ENCODE assay signal across 27 cellular contexts in the genomic region with DNA sequence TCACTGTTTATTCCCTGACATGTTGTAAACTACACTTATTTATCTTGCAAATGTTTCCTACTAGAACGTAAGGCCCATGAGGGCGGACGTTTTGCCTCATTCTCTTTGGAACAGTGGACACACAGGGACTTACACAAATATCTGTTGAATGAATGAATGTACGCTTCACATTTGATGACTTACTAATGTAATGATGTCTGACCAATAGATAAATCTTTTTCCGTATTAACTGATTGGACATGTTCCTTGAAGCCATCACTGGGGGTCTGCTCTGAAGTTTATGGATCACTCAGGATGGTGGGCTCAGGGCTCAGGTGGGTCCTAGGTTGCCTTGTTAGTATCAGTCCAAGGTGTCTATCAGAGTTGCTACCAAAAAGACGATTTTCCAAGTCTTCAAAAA.
"Had no signal": no experiment of that assay in that cellular context is flagged by ENCODE, and none has a peak within 500 bp of the region (broad histone marks: within the 10 kb centered on the region; RNA-seq: fewer than 3 reads in every experiment).

No MANE protein-coding gene starts in this region.

- H3K4me1 ChIP-seq: ascending aorta, breast epithelium, colonic mucosa, foreskin keratinocyte, gastrocnemius medialis had no signal

- H3K36me3 ChIP-seq: ascending aorta, breast epithelium, cardiac muscle cell, colonic mucosa, gastrocnemius medialis had no signal

- H3K27ac ChIP-seq: ascending aorta, breast epithelium, cardiac muscle cell, colonic mucosa, foreskin keratinocyte, gastrocnemius medialis had no signal

- H3K27me3 ChIP-seq: ascending aorta, breast epithelium, cardiac muscle cell, colonic mucosa, foreskin keratinocyte, gastrocnemius medialis had no signal

- H3K9me3 ChIP-seq: gastrocnemius medialis had no signal

- H3K36me3 Mint-ChIP-seq: activated naive CD4-positive, alpha-beta T cell treated with anti-CD3 and anti-CD28 coated beads, Interleukin-2, amount 10 ng/mL, durations not matched to agents 7 days and 5 days; activated naive CD4-positive, alpha-beta T cell treated with anti-CD3 and anti-CD28 coated beads, Interleukin-2, amount 50 U/mL, for 72 hours; activated naive CD8-positive, alpha-beta T cell treated with anti-CD3 and anti-CD28 coated beads, Interleukin-2, amount 10 ng/mL, durations not matched to agents 7 days and 5 days; brain had no signal

- H3K4me1 Mint-ChIP-seq: activated CD4-positive, alpha-beta memory T cell treated with anti-CD3 and anti-CD28 coated beads, Interleukin-2, amount 10 ng/mL, durations not matched to agents 7 days and 5 days; activated CD4-positive, alpha-beta T cell treated with anti-CD3 and anti-CD28 coated beads, Interleukin-2, amount 10 ng/mL, durations not matched to agents 7 days and 5 days; activated naive CD4-positive, alpha-beta T cell treated with anti-CD3 and anti-CD28 coated beads, Interleukin-2, amount 10 ng/mL, durations not matched to agents 7 days and 5 days; activated naive CD8-positive, alpha-beta T cell treated with anti-CD3 and anti-CD28 coated beads, Interleukin-2, amount 10 ng/mL, durations not matched to agents 7 days and 5 days; brain had no signal

- ATAC-seq: activated naive CD4-positive, alpha-beta T cell treated with anti-CD3 and anti-CD28 coated beads, Interleukin-2, amount 50 U/mL, for 72 hours; activated T-cell treated with anti-CD3 and anti-CD28 coated beads, Interleukin-2, amount 50 U/mL, for 72 hours; foreskin keratinocyte; gastrocnemius medialis had no signal

- H3K27ac Mint-ChIP-seq: activated CD4-positive, alpha-beta memory T cell treated with anti-CD3 and anti-CD28 coated beads, Interleukin-2, amount 10 ng/mL, durations not matched to agents 7 days and 5 days; activated CD4-positive, alpha-beta T cell treated with anti-CD3 and anti-CD28 coated beads, Interleukin-2, amount 10 ng/mL, durations not matched to agents 7 days and 5 days; activated naive CD4-positive, alpha-beta T cell treated with anti-CD3 and anti-CD28 coated beads, Interleukin-2, amount 10 ng/mL, durations not matched to agents 7 days and 5 days; activated naive CD4-positive, alpha-beta T cell treated with anti-CD3 and anti-CD28 coated beads, Interleukin-2, amount 50 U/mL, for 72 hours; activated naive CD8-positive, alpha-beta T cell treated with anti-CD3 and anti-CD28 coated beads, Interleukin-2, amount 10 ng/mL, durations not matched to agents 7 days and 5 days; activated T-cell treated with anti-CD3 and anti-CD28 coated beads, Interleukin-2, amount 50 U/mL, for 24 hours; activated T-cell treated with anti-CD3 and anti-CD28 coated beads, Interleukin-2, amount 50 U/mL, for 72 hours; brain had no signal

- H3K27me3 Mint-ChIP-seq: activated CD4-positive, alpha-beta memory T cell treated with anti-CD3 and anti-CD28 coated beads, Interleukin-2, amount 10 ng/mL, durations not matched to agents 7 days and 5 days; activated CD4-positive, alpha-beta T cell treated with anti-CD3 and anti-CD28 coated beads, Interleukin-2, amount 10 ng/mL, durations not matched to agents 7 days and 5 days; activated naive CD4-positive, alpha-beta T cell treated with anti-CD3 and anti-CD28 coated beads, Interleukin-2, amount 10 ng/mL, durations not matched to agents 7 days and 5 days; activated naive CD8-positive, alpha-beta T cell treated with anti-CD3 and anti-CD28 coated beads, Interleukin-2, amount 10 ng/mL, durations not matched to agents 7 days and 5 days; activated T-cell treated with anti-CD3 and anti-CD28 coated beads, Interleukin-2, amount 50 U/mL, for 24 hours; brain had no signal

- H3K4me3 Mint-ChIP-seq: activated CD4-positive, alpha-beta memory T cell treated with anti-CD3 and anti-CD28 coated beads, Interleukin-2, amount 10 ng/mL, durations not matched to agents 7 days and 5 days; activated CD4-positive, alpha-beta T cell treated with anti-CD3 and anti-CD28 coated beads, Interleukin-2, amount 10 ng/mL, durations not matched to agents 7 days and 5 days; activated naive CD4-positive, alpha-beta T cell treated with anti-CD3 and anti-CD28 coated beads, Interleukin-2, amount 10 ng/mL, durations not matched to agents 7 days and 5 days; activated naive CD8-positive, alpha-beta T cell treated with anti-CD3 and anti-CD28 coated beads, Interleukin-2, amount 10 ng/mL, durations not matched to agents 7 days and 5 days; activated T-cell treated with anti-CD3 and anti-CD28 coated beads, Interleukin-2, amount 50 U/mL, for 24 hours; activated T-cell treated with anti-CD3 and anti-CD28 coated beads, Interleukin-2, amount 50 U/mL, for 72 hours; brain had no signal

- DNase-seq: activated CD4-positive, alpha-beta memory T cell treated with anti-CD3 and anti-CD28 coated beads, Interleukin-2, amount 10 ng/mL, durations not matched to agents 7 days and 5 days; activated CD4-positive, alpha-beta T cell treated with anti-CD3 and anti-CD28 coated beads for 1 hour; activated CD4-positive, alpha-beta T cell treated with anti-CD3 and anti-CD28 coated beads for 4 hours; activated CD4-positive, alpha-beta T cell treated with anti-CD3 and anti-CD28 coated beads, Interleukin-2, amount 10 ng/mL, durations not matched to agents 7 days and 5 days; activated CD4-positive, alpha-beta T cell treated with anti-CD3 and anti-CD28 coated beads, Interleukin-2, amount 50 U/mL, for 4 hours; activated CD4-positive, CD25-positive, alpha-beta regulatory T cell; activated CD8-positive, alpha-beta memory T cell treated with anti-CD3 and anti-CD28 coated beads, Interleukin-2, amount 50 U/mL, for 48 hours; activated gamma-delta T cell; activated naive CD4-positive, alpha-beta T cell; activated naive CD4-positive, alpha-beta T cell treated with anti-CD3 and anti-CD28 coated beads, Interleukin-2, amount 10 ng/mL, durations not matched to agents 7 days and 5 days; activated naive CD8-positive, alpha-beta T cell treated with anti-CD3 and anti-CD28 coated beads, Interleukin-2, amount 10 ng/mL, durations not matched to agents 7 days and 5 days; activated T-cell treated with anti-CD3 and anti-CD28 coated beads for 4 hours; activated T-cell treated with anti-CD3 and anti-CD28 coated beads, Interleukin-2, amount 50 U/mL, for 24 hours; activated T-cell treated with anti-CD3 and anti-CD28 coated beads, Interleukin-2, amount 50 U/mL, for 72 hours; central memory CD4-positive, alpha-beta T cell; cerebellar nuclear complex; colonic mucosa; effector CD8-positive, alpha-beta T cell; foreskin keratinocyte; gastrocnemius medialis; glutamatergic neuron; T-helper 2 cell had no signal

- H3K4me3 ChIP-seq: ascending aorta, breast epithelium, cardiac muscle cell, colonic mucosa, gastrocnemius medialis had no signal
